8 cellular contexts compared by ENCODE assay signal in genomic region chr10:80472234-80473095, GRCh38. TPM values are rescaled to one million over a fixed set of nuclear protein-coding genes. Genes with fewer than 3 reads are reported as not detected.
A peak's percentile ranks its signal among the peaks of the same experiment; 100 is the strongest.
DNase-seq lines count a peak whose midpoint lies in the region; ATAC-seq and TF ChIP-seq lines count a peak whose summit lies in the region.

No MANE protein-coding gene starts in this region.

- H3K79me2 ChIP-seq in ACC112 (ENCODE audit: control insufficient read depth, insufficient read depth, low read length, unreplicated experiment): peaks cover 49% of the 10 kb centered on the region

- no peak overlapping the region for H2AFZ ChIP-seq in ACC112 (ENCODE audit: low read length, unreplicated experiment)

- H3K4me3 ChIP-seq in ACC112 (ENCODE audit: low read depth, low read length): no peak overlapping the region

- H3K27ac ChIP-seq in ACC112 (ENCODE audit: low read depth, low read length): peak overlapping the region; percentile 81
- H3K27ac ChIP-seq in VCaP: peak overlapping the region; percentile 99; the same call in 1 of the 2 replicates

- H3K36me3 ChIP-seq in ACC112 (ENCODE audit: insufficient read depth, low read length): no peaks in the 10 kb centered on the region; the same call in 1 of the 2 replicates

- TF ChIP-seq CTCF in VCaP (conservative IDR thresholded peaks at IDR 0.05): no peak

- ATAC-seq in GM18858 (IDR thresholded peaks at IDR 0.05; ENCODE audit: unreplicated experiment) (peak; percentile 95), HG02981 (IDR thresholded peaks at IDR 0.05; ENCODE audit: unreplicated experiment) (peak; percentile 94)

- peaks cover 59% of the 10 kb centered on the region for H3K4me1 ChIP-seq in ACC112 (ENCODE audit: control insufficient read depth, insufficient read depth, low read length, unreplicated experiment)

- H3K27me3 ChIP-seq in ACC112 (ENCODE audit: insufficient read depth, low read length): no peaks in the 10 kb centered on the region

- DNase-seq in glomerular endothelial cell (ENCODE audit: extremely low read depth, low read depth, low spot score) (peak; percentile 61), NCI-H526 treated with DMSO at 0.1 percent for 48 hours (lab: John Stamatoyannopoulos, UW) (no peak), NCI-H345 treated with DMSO at 0.1 percent for 48 hours (lab: John Stamatoyannopoulos, UW; ENCODE audit: unreplicated experiment) (no peak), NCI-H2107 treated with DMSO at 0.1 percent for 48 hours (lab: John Stamatoyannopoulos, UW; ENCODE audit: unreplicated experiment) (no peak)

RNA-seq across cellular contexts. Expression of gene TSPAN14, which starts 18.4 kb away (rescaled TPM):
- total RNA-seq in glomerular endothelial cell: 202 and 235 TPM in 2 replicates
